Comparison of ENCODE assay signal across 8 cellular contexts in genomic region chr15:73753250-73754130, GRCh38. TPM values are rescaled to one million over a fixed set of nuclear protein-coding genes. Genes with fewer than 3 reads are reported as not detected.
DNase-seq lines count a peak whose midpoint lies in the region; ATAC-seq and TF ChIP-seq lines count a peak whose summit lies in the region.

TSS of gene INSYN1 (minus strand) at chr15:73753351. CDS start at chr15:73751130, 2,221 bp downstream.

- CTCF ChIA-PET in AG04449 (lab: Yijun Ruan, JAX) = interaction anchor here (1.1 to 1.5 kb wide), 4 partner anchors 33 to 1440 kb away, joined by 3 read pairs; no protein-coding TSS in a partner anchor

- peak within 1 kb of the TSS; percentile 49 for H3K4me3 ChIP-seq in AG04449 (ENCODE audit: low read depth, low read length)
- H3K4me3 ChIP-seq in fibroblast of villous mesenchyme (ENCODE audit: low read depth, low read length) = peak within 1 kb of the TSS; percentile 37

- TF ChIP-seq CTCF in AG04449 (IDR thresholded peaks at IDR 0.05; ENCODE audit: insufficient read depth, low read length, missing control alignments) (no peak), fibroblast of villous mesenchyme (IDR thresholded peaks at IDR 0.05; ENCODE audit: insufficient read depth, low read depth, low read length) (no peak), GM10266 (IDR thresholded peaks at IDR 0.05; ENCODE audit: control insufficient read depth, insufficient read depth, low read depth, missing control alignments) (no peak)

- no peak for DNase-seq in AG04449 (ENCODE audit: low read depth, low spot score)
- DNase-seq in RPMI8226 = peak; percentile 26
- DNase-seq in fibroblast of villous mesenchyme (ENCODE audit: low read depth) = peak; percentile 17
- peak in 1 of 10 donors; percentile 44 for DNase-seq in naive thymus-derived CD8-positive, alpha-beta T cell
- DNase-seq in GM10266 (ENCODE audit: extremely low spot score) = no peak
- no peak for DNase-seq in DMS79 (lab: John Stamatoyannopoulos, UW)
- no peak for DNase-seq in activated naive CD4-positive, alpha-beta T cell treated with anti-CD3 and anti-CD28 coated beads, Interleukin-2, amount 50 U/mL, for 72 hours (ENCODE audit: low spot score in 2 of 2)

- peak within 1 kb of the TSS in 1 of 10 donors; percentile 68 for H3K27ac Mint-ChIP-seq in naive thymus-derived CD8-positive, alpha-beta T cell
- H3K27ac Mint-ChIP-seq in activated naive CD4-positive, alpha-beta T cell treated with anti-CD3 and anti-CD28 coated beads, Interleukin-2, amount 50 U/mL, for 72 hours = no peak within 1 kb of the TSS

- H3K4me3 Mint-ChIP-seq in naive thymus-derived CD8-positive, alpha-beta T cell = peak within 1 kb of the TSS in 6 of 10 donors; percentile 33 to 77 (median 46)

- peaks cover 0 to 11% (median 0%) of the 10 kb centered on the region in 4 donors for H3K4me1 Mint-ChIP-seq in naive thymus-derived CD8-positive, alpha-beta T cell

- POLR2A ChIA-PET in AG04449 (lab: Yijun Ruan, JAX) = interaction anchor here (0.5 to 0.6 kb wide), 2 partner anchors 10 to 1523 kb away, joined by 3 read pairs; no protein-coding TSS in a partner anchor
- POLR2A ChIA-PET in naive thymus-derived CD8-positive, alpha-beta T cell (lab: Charles Lee) = no interaction called here

- H3K9me3 Mint-ChIP-seq in naive thymus-derived CD8-positive, alpha-beta T cell = peaks cover 0 to 2% (median 0%) of the 10 kb centered on the region in 9 donors
- no peaks in the 10 kb centered on the region for H3K9me3 Mint-ChIP-seq in activated naive CD4-positive, alpha-beta T cell treated with anti-CD3 and anti-CD28 coated beads, Interleukin-2, amount 50 U/mL, for 72 hours

- no peak for ATAC-seq in naive thymus-derived CD8-positive, alpha-beta T cell
- no peak for ATAC-seq in activated naive CD4-positive, alpha-beta T cell treated with anti-CD3 and anti-CD28 coated beads, Interleukin-2, amount 50 U/mL, for 72 hours
- no peak for ATAC-seq in GM19467 (IDR thresholded peaks at IDR 0.05; ENCODE audit: unreplicated experiment)

- no peaks in the 10 kb centered on the region for H3K36me3 Mint-ChIP-seq in naive thymus-derived CD8-positive, alpha-beta T cell
- no peaks in the 10 kb centered on the region for H3K36me3 Mint-ChIP-seq in activated naive CD4-positive, alpha-beta T cell treated with anti-CD3 and anti-CD28 coated beads, Interleukin-2, amount 50 U/mL, for 72 hours

- peaks cover 37 to 64% (median 53%) of the 10 kb centered on the region in 5 donors for H3K27me3 Mint-ChIP-seq in naive thymus-derived CD8-positive, alpha-beta T cell

RNA-seq across cellular contexts. Expression of gene INSYN1, which starts in this region (rescaled TPM):
- total RNA-seq in fibroblast of villous mesenchyme = under 0.01 and 0.64 TPM in 2 replicates
- total RNA-seq in naive thymus-derived CD8-positive, alpha-beta T cell = not detected
- polyA plus RNA-seq in naive thymus-derived CD8-positive, alpha-beta T cell = not detected
- not detected for total RNA-seq in activated naive CD4-positive, alpha-beta T cell treated with anti-CD3 and anti-CD28 coated beads, Interleukin-2, amount 50 U/mL, for 72 hours

Comparison
In these comparisons a context has a peak if more than half of its experiments do, and no peak if none do; other contexts are left out.
1. Peak in DNase-seq and H3K4me3 ChIP-seq in fibroblast of villous mesenchyme; RNA of the gene not detected or under 1 TPM.